ENCODE assay signal across 1 cellular context in the genomic region with DNA sequence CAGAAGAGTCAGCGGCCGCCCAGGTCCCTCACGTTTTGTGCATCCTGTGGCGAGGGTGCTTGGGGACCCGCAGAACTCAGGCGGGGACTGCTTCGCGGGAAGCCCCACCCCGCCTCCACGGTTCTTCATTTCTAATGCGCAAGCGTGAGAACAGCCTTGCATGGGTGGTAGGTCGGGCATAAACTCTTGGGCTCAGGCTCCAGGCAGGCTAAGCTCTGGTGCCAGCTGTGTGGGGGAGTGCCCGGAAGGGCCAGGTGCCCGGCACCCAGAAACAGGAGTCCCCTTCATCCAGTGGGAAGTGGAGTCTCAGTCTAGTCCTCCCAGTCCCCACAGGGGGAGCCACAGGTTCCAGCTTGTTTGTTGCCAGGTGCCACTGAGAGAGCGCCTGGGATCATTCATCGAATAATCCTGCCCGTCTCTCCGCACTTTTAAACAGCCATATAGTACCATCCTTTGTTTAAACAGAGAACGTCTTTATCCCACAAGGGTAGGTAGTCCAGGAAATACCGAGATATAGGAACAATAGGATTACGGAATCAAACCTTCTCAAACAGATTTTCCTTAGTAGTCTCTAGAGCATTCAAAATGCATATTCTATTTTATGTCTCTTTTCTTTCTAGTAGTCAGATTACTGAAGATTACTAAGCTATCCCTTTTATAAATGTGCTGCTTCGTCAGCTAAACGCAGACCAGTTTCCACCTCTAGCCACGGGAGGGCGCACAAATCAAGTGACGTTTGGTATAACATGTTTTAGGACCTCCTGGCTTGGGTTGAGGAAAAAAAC.
A peak's percentile ranks its signal among the peaks of the same experiment; 100 is the strongest.
TF ChIP-seq lines count a peak whose summit lies in the region.

No MANE protein-coding gene starts in this region.

TF ChIP-seq in HEK293, 187 proteins besides CTCF, POLR2A, EP300 and RAD21 (continued from another document):
- TF ChIP-seq OVOL3 (tag by site-specific recombination; IDR thresholded peaks at IDR 0.05) = no peak
- TF ChIP-seq ZNF2 (tag by site-specific recombination; IDR thresholded peaks at IDR 0.05) = peak; percentile 63; the same call in 1 of the 2 replicates
- TF ChIP-seq ZBTB17 (tag by site-specific recombination; IDR thresholded peaks at IDR 0.05) = peak; percentile 77
- no peak for TF ChIP-seq ZNF24 (tag by site-specific recombination; IDR thresholded peaks at IDR 0.05)
- TF ChIP-seq, protein P1, sequence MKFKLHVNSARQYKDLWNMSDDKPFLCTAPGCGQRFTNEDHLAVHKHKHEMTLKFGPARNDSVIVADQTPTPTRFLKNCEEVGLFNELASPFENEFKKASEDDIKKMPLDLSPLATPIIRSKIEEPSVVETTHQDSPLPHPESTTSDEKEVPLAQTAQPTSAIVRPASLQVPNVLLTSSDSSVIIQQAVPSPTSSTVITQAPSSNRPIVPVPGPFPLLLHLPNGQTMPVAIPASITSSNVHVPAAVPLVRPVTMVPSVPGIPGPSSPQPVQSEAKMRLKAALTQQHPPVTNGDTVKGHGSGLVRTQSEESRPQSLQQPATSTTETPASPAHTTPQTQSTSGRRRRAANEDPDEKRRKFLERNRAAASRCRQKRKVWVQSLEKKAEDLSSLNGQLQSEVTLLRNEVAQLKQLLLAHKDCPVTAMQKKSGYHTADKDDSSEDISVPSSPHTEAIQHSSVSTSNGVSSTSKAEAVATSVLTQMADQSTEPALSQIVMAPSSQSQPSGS (tag by site-specific recombination; IDR thresholded peaks at IDR 0.05; ENCODE audit: low read depth) = 0 out of 2 replicates have a peak, but pooled peaks have one; percentile 21
- peak; percentile 65; the same call in 1 of the 2 replicates for TF ChIP-seq ZBTB8A (tag by site-specific recombination; IDR thresholded peaks at IDR 0.05)
- no peak for TF ChIP-seq ZFP37 (tag by site-specific recombination; IDR thresholded peaks at IDR 0.05)
- peak; percentile 85 for TF ChIP-seq ZNF341 (tag by site-specific recombination; IDR thresholded peaks at IDR 0.05; ENCODE audit: low read depth)
- TF ChIP-seq ZIC2 (tag by site-specific recombination; IDR thresholded peaks at IDR 0.05) = no peak
- TF ChIP-seq ZNF707 (tag by site-specific recombination; IDR thresholded peaks at IDR 0.05) = no peak
- 0 out of 2 replicates have a peak, but pooled peaks have one; percentile 46 for TF ChIP-seq ZNF561 (tag by site-specific recombination; IDR thresholded peaks at IDR 0.05; ENCODE audit: borderline replicate concordance)
- no peak for TF ChIP-seq ZNF239 (tag by site-specific recombination; IDR thresholded peaks at IDR 0.05)
- TF ChIP-seq, protein P2, sequence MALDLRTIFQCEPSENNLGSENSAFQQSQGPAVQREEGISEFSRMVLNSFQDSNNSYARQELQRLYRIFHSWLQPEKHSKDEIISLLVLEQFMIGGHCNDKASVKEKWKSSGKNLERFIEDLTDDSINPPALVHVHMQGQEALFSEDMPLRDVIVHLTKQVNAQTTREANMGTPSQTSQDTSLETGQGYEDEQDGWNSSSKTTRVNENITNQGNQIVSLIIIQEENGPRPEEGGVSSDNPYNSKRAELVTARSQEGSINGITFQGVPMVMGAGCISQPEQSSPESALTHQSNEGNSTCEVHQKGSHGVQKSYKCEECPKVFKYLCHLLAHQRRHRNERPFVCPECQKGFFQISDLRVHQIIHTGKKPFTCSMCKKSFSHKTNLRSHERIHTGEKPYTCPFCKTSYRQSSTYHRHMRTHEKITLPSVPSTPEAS (tag by site-specific recombination; IDR thresholded peaks at IDR 0.05) = no peak
- TF ChIP-seq IKZF3 (tag by site-specific recombination; IDR thresholded peaks at IDR 0.05) = no peak
- TF ChIP-seq TCF7L2 (IDR thresholded peaks at IDR 0.05; ENCODE audit: borderline replicate concordance, low read depth, low read length) = no peak
- TF ChIP-seq SCRT2 (tag by site-specific recombination; IDR thresholded peaks at IDR 0.05) = peak; percentile 57
- peak; percentile 22; the same call in 1 of the 2 replicates for TF ChIP-seq GLIS1 (tag by site-specific recombination; IDR thresholded peaks at IDR 0.05)
- peak; percentile 37 for TF ChIP-seq SP2 (tag by site-specific recombination; IDR thresholded peaks at IDR 0.05)
- TF ChIP-seq, protein P3, sequence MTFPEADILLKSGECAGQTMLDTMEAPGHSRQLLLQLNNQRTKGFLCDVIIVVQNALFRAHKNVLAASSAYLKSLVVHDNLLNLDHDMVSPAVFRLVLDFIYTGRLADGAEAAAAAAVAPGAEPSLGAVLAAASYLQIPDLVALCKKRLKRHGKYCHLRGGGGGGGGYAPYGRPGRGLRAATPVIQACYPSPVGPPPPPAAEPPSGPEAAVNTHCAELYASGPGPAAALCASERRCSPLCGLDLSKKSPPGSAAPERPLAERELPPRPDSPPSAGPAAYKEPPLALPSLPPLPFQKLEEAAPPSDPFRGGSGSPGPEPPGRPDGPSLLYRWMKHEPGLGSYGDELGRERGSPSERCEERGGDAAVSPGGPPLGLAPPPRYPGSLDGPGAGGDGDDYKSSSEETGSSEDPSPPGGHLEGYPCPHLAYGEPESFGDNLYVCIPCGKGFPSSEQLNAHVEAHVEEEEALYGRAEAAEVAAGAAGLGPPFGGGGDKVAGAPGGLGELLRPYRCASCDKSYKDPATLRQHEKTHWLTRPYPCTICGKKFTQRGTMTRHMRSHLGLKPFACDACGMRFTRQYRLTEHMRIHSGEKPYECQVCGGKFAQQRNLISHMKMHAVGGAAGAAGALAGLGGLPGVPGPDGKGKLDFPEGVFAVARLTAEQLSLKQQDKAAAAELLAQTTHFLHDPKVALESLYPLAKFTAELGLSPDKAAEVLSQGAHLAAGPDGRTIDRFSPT (tag by site-specific recombination; IDR thresholded peaks at IDR 0.05) = peak; percentile 47; the same call in 1 of the 2 replicates
- TF ChIP-seq ZNF670 (tag by site-specific recombination; IDR thresholded peaks at IDR 0.05; ENCODE audit: low read depth) = no peak
- no peak for TF ChIP-seq ZNF138 (tag by site-specific recombination; IDR thresholded peaks at IDR 0.05; ENCODE audit: borderline replicate concordance)
- no peak for TF ChIP-seq ZNF16 (tag by site-specific recombination; IDR thresholded peaks at IDR 0.05; ENCODE audit: low read depth)
